In the genomic region with DNA sequence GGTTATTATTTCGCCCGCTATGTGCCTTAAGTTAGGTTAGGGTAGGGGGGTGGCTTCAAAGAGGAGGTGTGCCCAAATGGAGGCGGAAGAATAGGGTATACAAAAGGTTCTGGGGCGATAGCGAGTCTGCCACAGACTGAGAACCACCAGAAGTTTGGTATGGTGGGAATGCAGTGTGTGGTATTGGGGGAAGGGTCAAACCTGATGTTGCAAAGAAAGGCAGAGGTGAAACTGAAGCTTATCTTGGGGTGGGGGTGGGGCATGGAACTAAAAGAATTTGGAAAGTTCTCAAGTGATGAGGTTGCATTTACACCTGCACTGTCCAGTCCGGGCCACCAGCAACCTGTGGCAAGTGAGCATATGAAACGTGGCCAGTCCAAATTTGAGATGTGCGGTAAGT, we compare ENCODE assay signal across 29 cellular contexts. TPM values are rescaled to one million over a fixed set of nuclear protein-coding genes. Genes with fewer than 3 reads are reported as not detected.
"Had no signal": no experiment of that assay in that cellular context is flagged by ENCODE, and none has a peak within 500 bp of the region (broad histone marks: within the 10 kb centered on the region; RNA-seq: fewer than 3 reads in every experiment).

No MANE protein-coding gene starts in this region.

- H3K4me1 ChIP-seq: ascending aorta, breast epithelium, colonic mucosa, gastrocnemius medialis, heart left ventricle had no signal

- ATAC-seq: activated CD8-positive, alpha-beta T cell treated with anti-CD3 and anti-CD28 coated beads for 36 hours; activated naive CD4-positive, alpha-beta T cell treated with anti-CD3 and anti-CD28 coated beads, Interleukin-2, amount 50 U/mL, for 72 hours; activated T-cell treated with anti-CD3 and anti-CD28 coated beads, Interleukin-2, amount 50 U/mL, for 4 hours; foreskin keratinocyte; gastrocnemius medialis; heart left ventricle had no signal

- H3K4me1 Mint-ChIP-seq: activated CD4-positive, alpha-beta T cell treated with anti-CD3 and anti-CD28 coated beads, Interleukin-2, amount 10 ng/mL, durations not matched to agents 7 days and 5 days; activated naive CD4-positive, alpha-beta T cell treated with anti-CD3 and anti-CD28 coated beads, Interleukin-2, amount 10 ng/mL, durations not matched to agents 7 days and 5 days; activated naive CD8-positive, alpha-beta T cell treated with anti-CD3 and anti-CD28 coated beads, Interleukin-2, amount 10 ng/mL, durations not matched to agents 7 days and 5 days had no signal

- H3K9me3 ChIP-seq: ascending aorta, breast epithelium, colonic mucosa, esophagus muscularis mucosa, gastrocnemius medialis, heart left ventricle had no signal

- H3K4me3 Mint-ChIP-seq: activated CD4-positive, alpha-beta T cell treated with anti-CD3 and anti-CD28 coated beads, Interleukin-2, amount 10 ng/mL, durations not matched to agents 7 days and 5 days; activated CD8-positive, alpha-beta T cell treated with anti-CD3 and anti-CD28 coated beads for 36 hours; activated naive CD4-positive, alpha-beta T cell treated with anti-CD3 and anti-CD28 coated beads, Interleukin-2, amount 10 ng/mL, durations not matched to agents 7 days and 5 days; activated naive CD8-positive, alpha-beta T cell treated with anti-CD3 and anti-CD28 coated beads, Interleukin-2, amount 10 ng/mL, durations not matched to agents 7 days and 5 days; activated T-cell treated with anti-CD3 and anti-CD28 coated beads, Interleukin-2, amount 50 U/mL, for 4 hours; brain had no signal

- H3K36me3 ChIP-seq: ascending aorta, breast epithelium, cardiac muscle cell, colonic mucosa, esophagus muscularis mucosa, gastrocnemius medialis, heart left ventricle had no signal

- H3K36me3 Mint-ChIP-seq: activated naive CD4-positive, alpha-beta T cell treated with anti-CD3 and anti-CD28 coated beads, Interleukin-2, amount 10 ng/mL, durations not matched to agents 7 days and 5 days; activated naive CD4-positive, alpha-beta T cell treated with anti-CD3 and anti-CD28 coated beads, Interleukin-2, amount 50 U/mL, for 72 hours; activated naive CD8-positive, alpha-beta T cell treated with anti-CD3 and anti-CD28 coated beads, Interleukin-2, amount 10 ng/mL, durations not matched to agents 7 days and 5 days; brain had no signal

- DNase-seq: activated CD4-positive, alpha-beta T cell treated with anti-CD3 and anti-CD28 coated beads for 1 hour; activated CD4-positive, alpha-beta T cell treated with anti-CD3 and anti-CD28 coated beads for 4 hours; activated CD4-positive, alpha-beta T cell treated with anti-CD3 and anti-CD28 coated beads, Interleukin-2, amount 10 ng/mL, durations not matched to agents 7 days and 5 days; activated CD4-positive, alpha-beta T cell treated with anti-CD3 and anti-CD28 coated beads, Interleukin-2, amount 50 U/mL, for 4 hours; activated CD8-positive, alpha-beta memory T cell treated with anti-CD3 and anti-CD28 coated beads for 24 hours; activated CD8-positive, alpha-beta T cell treated with anti-CD3 and anti-CD28 coated beads for 36 hours; activated effector memory CD4-positive, alpha-beta T cell treated with anti-CD3 and anti-CD28 coated beads, Interleukin-2, amount 50 U/mL, for 16 hours; activated naive CD4-positive, alpha-beta T cell; activated naive CD4-positive, alpha-beta T cell treated with anti-CD3 and anti-CD28 coated beads, Interleukin-2, amount 10 ng/mL, durations not matched to agents 7 days and 5 days; activated naive CD8-positive, alpha-beta T cell treated with anti-CD3 and anti-CD28 coated beads, Interleukin-2, amount 10 ng/mL, durations not matched to agents 7 days and 5 days; activated T-cell treated with anti-CD3 and anti-CD28 coated beads, Interleukin-2, amount 50 U/mL, for 4 hours; central memory CD4-positive, alpha-beta T cell; cerebellar nuclear complex; colonic mucosa; effector CD8-positive, alpha-beta T cell; erythroblast; foreskin keratinocyte; gastrocnemius medialis; glutamatergic neuron; heart left ventricle; T-helper 2 cell had no signal

- H3K27me3 Mint-ChIP-seq: activated CD4-positive, alpha-beta T cell treated with anti-CD3 and anti-CD28 coated beads, Interleukin-2, amount 10 ng/mL, durations not matched to agents 7 days and 5 days; activated CD8-positive, alpha-beta T cell treated with anti-CD3 and anti-CD28 coated beads for 36 hours; activated naive CD4-positive, alpha-beta T cell treated with anti-CD3 and anti-CD28 coated beads, Interleukin-2, amount 10 ng/mL, durations not matched to agents 7 days and 5 days; activated naive CD8-positive, alpha-beta T cell treated with anti-CD3 and anti-CD28 coated beads, Interleukin-2, amount 10 ng/mL, durations not matched to agents 7 days and 5 days had no signal

- H3K9me3 Mint-ChIP-seq: activated CD4-positive, alpha-beta T cell treated with anti-CD3 and anti-CD28 coated beads, Interleukin-2, amount 10 ng/mL, durations not matched to agents 7 days and 5 days; activated CD8-positive, alpha-beta T cell treated with anti-CD3 and anti-CD28 coated beads for 36 hours; activated naive CD8-positive, alpha-beta T cell treated with anti-CD3 and anti-CD28 coated beads, Interleukin-2, amount 10 ng/mL, durations not matched to agents 7 days and 5 days; activated T-cell treated with anti-CD3 and anti-CD28 coated beads, Interleukin-2, amount 50 U/mL, for 4 hours; activated T-helper 2 cell treated with anti-CD3 and anti-CD28 coated beads, Interferon-gamma antibody, Interleukin-2, Interleukin-4, amounts not matched to agents 10 μg/mL and 5 μg/mL and 100 μg/mL, durations not matched to agents 14 hours and 24 hours and 36 hours had no signal

- H3K27ac Mint-ChIP-seq: activated CD4-positive, alpha-beta T cell treated with anti-CD3 and anti-CD28 coated beads, Interleukin-2, amount 10 ng/mL, durations not matched to agents 7 days and 5 days; activated CD8-positive, alpha-beta T cell treated with anti-CD3 and anti-CD28 coated beads for 36 hours; activated naive CD4-positive, alpha-beta T cell treated with anti-CD3 and anti-CD28 coated beads, Interleukin-2, amount 10 ng/mL, durations not matched to agents 7 days and 5 days; activated naive CD4-positive, alpha-beta T cell treated with anti-CD3 and anti-CD28 coated beads, Interleukin-2, amount 50 U/mL, for 72 hours; activated naive CD8-positive, alpha-beta T cell treated with anti-CD3 and anti-CD28 coated beads, Interleukin-2, amount 10 ng/mL, durations not matched to agents 7 days and 5 days; activated T-helper 2 cell treated with anti-CD3 and anti-CD28 coated beads, Interferon-gamma antibody, Interleukin-2, Interleukin-4, amounts not matched to agents 10 μg/mL and 5 μg/mL and 100 μg/mL, durations not matched to agents 14 hours and 24 hours and 36 hours; brain had no signal

- H3K27ac ChIP-seq: ascending aorta, breast epithelium, cardiac muscle cell, colonic mucosa, esophagus muscularis mucosa, foreskin keratinocyte, gastrocnemius medialis, heart left ventricle had no signal

- H3K4me3 ChIP-seq: ascending aorta, breast epithelium, cardiac muscle cell, colonic mucosa, esophagus muscularis mucosa, gastrocnemius medialis, heart left ventricle had no signal

- H3K27me3 ChIP-seq: ascending aorta, breast epithelium, cardiac muscle cell, colonic mucosa, esophagus muscularis mucosa, foreskin keratinocyte, gastrocnemius medialis had no signal

RNA-seq across cellular contexts. Expression of a gene that starts 11.8 kb away (rescaled TPM):
- total RNA-seq: activated CD4-positive, alpha-beta T cell treated with anti-CD3 and anti-CD28 coated beads, Interleukin-2, amount 10 ng/mL, durations not matched to agents 7 days and 5 days; activated CD8-positive, alpha-beta T cell treated with anti-CD3 and anti-CD28 coated beads for 36 hours; activated naive CD8-positive, alpha-beta T cell treated with anti-CD3 and anti-CD28 coated beads, Interleukin-2, amount 10 ng/mL, durations not matched to agents 7 days and 5 days; activated T-helper 2 cell treated with anti-CD3 and anti-CD28 coated beads, Interferon-gamma antibody, Interleukin-2, Interleukin-4, amounts not matched to agents 10 μg/mL and 5 μg/mL and 100 μg/mL, durations not matched to agents 14 hours and 24 hours and 36 hours; T-helper 1 cell treated with Interleukin-12 subunit alpha and Interleukin-12 subunit beta and Interleukin-4 antibody, amounts not matched to agents 30 ng/mL and 1 ng/mL, for 36 hours had no signal
